14 cellular contexts compared by ENCODE assay signal in the genomic region with DNA sequence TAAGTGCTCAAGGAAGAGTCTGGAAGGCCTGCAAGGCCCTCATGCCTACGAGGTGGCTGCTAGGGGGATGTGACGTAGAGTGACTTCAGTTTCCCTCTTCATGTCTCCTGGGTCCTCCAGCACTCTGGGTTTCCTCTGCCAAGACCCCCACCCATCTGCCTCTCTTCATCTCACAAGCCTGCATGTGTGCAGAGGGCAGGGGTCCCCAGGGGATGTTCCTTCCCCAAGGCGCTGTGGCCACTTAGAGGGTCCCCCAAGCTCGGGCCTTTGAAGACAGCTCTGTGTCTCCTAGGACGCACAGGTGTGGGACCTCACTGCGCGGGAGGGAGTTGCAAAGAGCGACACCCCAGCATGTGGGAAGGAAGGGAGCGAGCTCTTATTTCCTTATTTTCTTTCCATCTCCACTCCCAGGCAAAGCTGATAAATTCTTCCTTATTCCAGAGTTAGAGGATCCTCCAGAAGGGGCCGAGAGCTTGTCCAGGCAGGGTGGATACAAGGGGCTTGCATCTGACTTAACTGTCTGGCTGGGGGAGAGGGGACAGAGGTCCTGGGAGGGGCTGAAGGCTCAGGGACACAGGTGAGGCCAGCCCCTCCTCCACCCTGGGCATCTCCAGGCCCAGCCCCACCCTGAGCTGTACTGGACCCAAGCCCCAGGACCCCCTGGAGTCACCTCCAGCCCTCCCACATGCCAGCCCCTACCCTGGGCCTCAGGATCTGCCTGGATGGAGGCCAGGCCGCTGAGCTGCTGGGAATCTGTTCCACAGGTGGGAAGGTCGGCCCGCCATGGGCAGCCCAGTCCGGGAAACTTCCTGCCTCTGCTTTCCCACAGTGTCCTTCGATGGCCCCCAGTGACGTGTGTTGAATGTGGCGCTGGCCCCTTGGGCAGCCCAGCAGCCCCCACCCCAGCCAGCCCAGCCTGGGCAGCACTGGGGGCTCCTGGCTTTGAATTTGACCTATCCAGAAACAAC. TPM values are rescaled to one million over a fixed set of nuclear protein-coding genes. Genes with fewer than 3 reads are reported as not detected.
DNase-seq lines count a peak whose midpoint lies in the region; ATAC-seq and TF ChIP-seq lines count a peak whose summit lies in the region.
"Had no signal": no experiment of that assay in that cellular context is flagged by ENCODE, and none has a peak within 500 bp of the region (broad histone marks: within the 10 kb centered on the region; RNA-seq: fewer than 3 reads in every experiment).

No MANE protein-coding gene starts in this region.

- DNase-seq in Right ventricle myocardium superior: peak; percentile 31
- DNase-seq in left ventricle myocardium superior: no peak
- DNase-seq in endodermal cell: peak; percentile 35
- peak; percentile 76 for DNase-seq in osteocyte (ENCODE audit: extremely low spot score, unreplicated experiment)
- peak; percentile 17 to 60 for DNase-seq in upper lobe of left lung
- DNase-seq: effector CD8-positive, alpha-beta T cell; NCI-H1436 treated with DMSO at 0.1 percent for 48 hours; NCI-H345 had no signal

- H3K27me3 Mint-ChIP-seq in endodermal cell (ENCODE audit: insufficient read depth): peaks cover 54% of the 10 kb centered on the region
- H3K27me3 Mint-ChIP-seq in osteocyte (ENCODE audit: unreplicated experiment): peaks cover 12% of the 10 kb centered on the region

- H3K27ac ChIP-seq in endodermal cell (ENCODE audit: low read depth, low read length) (no peak overlapping the region), upper lobe of left lung (no peak overlapping the region)
- H3K27ac ChIP-seq: hepatocyte had no signal

- H3K4me1 ChIP-seq in endodermal cell (ENCODE audit: control insufficient read depth, insufficient read depth, low read length) (no peaks in the 10 kb centered on the region), upper lobe of left lung (no peaks in the 10 kb centered on the region)
- H3K4me1 ChIP-seq: Caco-2 had no signal

- no peaks in the 10 kb centered on the region for H3K27me3 ChIP-seq in endodermal cell (ENCODE audit: control insufficient read depth, insufficient read depth, low read length, poor library complexity, severe bottlenecking)
- H3K27me3 ChIP-seq in upper lobe of left lung: no peaks in the 10 kb centered on the region
- H3K27me3 ChIP-seq: hepatocyte had no signal

- no peak overlapping the region for H3K9ac ChIP-seq in endodermal cell (ENCODE audit: extremely low read depth, low read length, poor library complexity, severe bottlenecking)

- ATAC-seq in Right ventricle myocardium superior (ENCODE audit: poor library complexity): no peak
- ATAC-seq in left ventricle myocardium superior: no peak
- peak; percentile 19 to 61 for ATAC-seq in upper lobe of left lung (ENCODE audit: low FRiP score in 2 of 2)
- no peak for ATAC-seq in HG02852 (IDR thresholded peaks at IDR 0.05; ENCODE audit: unreplicated experiment)
- ATAC-seq in HG03432 (IDR thresholded peaks at IDR 0.05; ENCODE audit: unreplicated experiment): no peak
- ATAC-seq in GM19463 (IDR thresholded peaks at IDR 0.05; ENCODE audit: unreplicated experiment): no peak
- ATAC-seq: activated naive CD4-positive, alpha-beta T cell treated with anti-CD3 and anti-CD28 coated beads, Interleukin-2, amount 50 U/mL, for 72 hours had no signal

- no peak overlapping the region for H3K27ac Mint-ChIP-seq in endodermal cell
- H3K27ac Mint-ChIP-seq in osteocyte (ENCODE audit: unreplicated experiment): no peak overlapping the region
- H3K27ac Mint-ChIP-seq: activated naive CD4-positive, alpha-beta T cell treated with anti-CD3 and anti-CD28 coated beads, Interleukin-2, amount 50 U/mL, for 72 hours had no signal

- H3K36me3 Mint-ChIP-seq in endodermal cell (ENCODE audit: low read depth) (no peaks in the 10 kb centered on the region), osteocyte (ENCODE audit: unreplicated experiment) (no peaks in the 10 kb centered on the region)
- H3K36me3 Mint-ChIP-seq: activated naive CD4-positive, alpha-beta T cell treated with anti-CD3 and anti-CD28 coated beads, Interleukin-2, amount 50 U/mL, for 72 hours had no signal

- H3K4me3 ChIP-seq in endodermal cell (ENCODE audit: low read length) (no peak overlapping the region), upper lobe of left lung (no peak overlapping the region)
- H3K4me3 ChIP-seq: hepatocyte had no signal

- H3K4me1 Mint-ChIP-seq in endodermal cell (no peaks in the 10 kb centered on the region), osteocyte (ENCODE audit: unreplicated experiment) (peaks cover 5% of the 10 kb centered on the region)

- H3K4me3 Mint-ChIP-seq in endodermal cell (no peak overlapping the region), osteocyte (ENCODE audit: unreplicated experiment) (no peak overlapping the region)

- no peak for TF ChIP-seq EP300 in upper lobe of left lung (IDR thresholded peaks at IDR 0.05)

- intact Hi-C loops in Right ventricle myocardium superior (cut with DNase I) (loop anchor here (10.0 kb wide), 1 partner anchor 65 kb away; no protein-coding TSS in a partner anchor), left ventricle myocardium superior (cut with micrococcal nuclease) (no loop called here)

- H3K9me3 ChIP-seq in endodermal cell (ENCODE audit: control insufficient read depth, low read length) (peaks cover 14% of the 10 kb centered on the region), upper lobe of left lung (no peaks in the 10 kb centered on the region)

- TF ChIP-seq POLR2A in upper lobe of left lung (IDR thresholded peaks at IDR 0.05): no peak

- no peak for TF ChIP-seq CTCF in endodermal cell (conservative IDR thresholded peaks at IDR 0.05)
- no peak for TF ChIP-seq CTCF in osteocyte (IDR thresholded peaks at IDR 0.05)
- TF ChIP-seq CTCF in upper lobe of left lung (IDR thresholded peaks at IDR 0.05): no peak

- H3K36me3 ChIP-seq in endodermal cell (ENCODE audit: control insufficient read depth, insufficient read depth, low read length): no peaks in the 10 kb centered on the region
- no peaks in the 10 kb centered on the region for H3K36me3 ChIP-seq in upper lobe of left lung

- H3K9me3 Mint-ChIP-seq in endodermal cell (peaks cover 17% of the 10 kb centered on the region), osteocyte (ENCODE audit: unreplicated experiment) (peaks cover 5% of the 10 kb centered on the region)
- H3K9me3 Mint-ChIP-seq: activated naive CD4-positive, alpha-beta T cell treated with anti-CD3 and anti-CD28 coated beads, Interleukin-2, amount 50 U/mL, for 72 hours had no signal

- WGBS in endodermal cell (ENCODE audit: insufficient coverage in 1 of 2, insufficient read length in 1 of 2), 2 experiments: 93 to 95% methylated on average over 10 to 17 of the region's 17 CpGs
- WGBS in upper lobe of left lung, 2 donors: 86 to 91% methylated on average over 12 to 17 of the region's 17 CpGs

RNA-seq across cellular contexts. Expression of a gene that starts 59.7 kb away (rescaled TPM):
- 0.35 TPM for total RNA-seq in Right ventricle myocardium superior
- total RNA-seq in left ventricle myocardium superior: 0.35 TPM
- 1 to 10 TPM; 5.2 to 6.9 TPM for total RNA-seq in endodermal cell
- 0.71 TPM for polyA plus RNA-seq in endodermal cell (2013, experiment 1 of 2)
- 0.99 TPM for polyA plus RNA-seq in endodermal cell (2013, experiment 2 of 2)
- total RNA-seq in osteocyte: 3.4 and 3.9 TPM in 2 replicates
- 1 to 10 TPM; 1.1 to 6.3 (median 4.1) TPM for total RNA-seq in upper lobe of left lung

Comparison
In these comparisons a context has a peak if more than half of its experiments do, and no peak if none do; other contexts are left out.
1. ATAC-seq: peak in upper lobe of left lung (2 of 2); none in Right ventricle myocardium superior (single experiment), left ventricle myocardium superior (single experiment), HG02852 (single experiment), HG03432 (single experiment) and GM19463 (single experiment).